Comparison of ENCODE assay signal across 24 cellular contexts in the genomic region with DNA sequence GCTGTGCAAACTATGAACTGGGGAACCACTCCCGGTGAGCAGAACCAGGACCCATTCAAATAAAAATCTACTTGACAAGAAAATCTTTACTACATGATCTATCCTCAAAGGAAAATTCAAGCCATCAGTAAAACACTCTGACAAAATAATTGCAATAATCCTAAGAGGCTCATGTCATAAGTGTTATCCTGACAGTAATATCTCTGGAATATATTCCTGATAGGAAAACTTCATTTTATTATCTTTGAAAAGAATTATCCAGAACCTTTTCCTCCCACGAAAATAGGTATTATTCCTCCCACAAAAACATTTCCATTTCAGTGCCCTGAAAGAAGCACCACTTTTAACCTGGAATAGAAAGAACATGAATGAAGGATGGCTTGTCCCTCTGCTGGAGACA.
"Had no signal": no experiment of that assay in that cellular context is flagged by ENCODE, and none has a peak within 500 bp of the region (broad histone marks: within the 10 kb centered on the region; RNA-seq: fewer than 3 reads in every experiment).

No MANE protein-coding gene starts in this region.

- H3K9me3 ChIP-seq: neutrophil, pancreas, prostate gland, right lobe of liver, thoracic aorta, thyroid gland, tibial nerve, upper lobe of left lung, vagina had no signal

- H3K27ac ChIP-seq: neutrophil, pancreas, prostate gland, right lobe of liver, sigmoid colon, stomach, thoracic aorta, thyroid gland, tibial nerve, upper lobe of left lung, vagina had no signal

- DNase-seq: naive B cell; natural killer cell; nucleus accumbens; pancreas; right cardiac atrium; right lobe of liver; sigmoid colon; small intestine; stimulated activated CD4-positive, alpha-beta T cell treated with anti-CD3 and anti-CD28 coated beads, Interleukin-15, amount 100 ng/mL, for 24 hours; stimulated activated CD4-positive, alpha-beta T cell treated with anti-CD3 and anti-CD28 coated beads, Interleukin-2, amount 100 ng/mL, for 24 hours; stimulated activated CD4-positive, alpha-beta T cell treated with anti-CD3 and anti-CD28 coated beads, Interleukin-2, amount 100 ng/mL, for 48 hours; stimulated activated CD4-positive, alpha-beta T cell treated with anti-CD3 and anti-CD28 coated beads, Interleukin-4, amount 100 ng/mL, for 24 hours; stimulated activated naive B cell treated with anti-CD40 and anti-IgM and Interleukin-4, amounts not matched to agents 10 μg/mL and 1 μg/mL and 100 μg/mL, for 72 hours; stimulated activated naive CD4-positive, alpha-beta T cell treated with Interleukin-2 at 50 U/mL for 16 hours; stomach; thyroid gland; trophoblast cell; upper lobe of left lung had no signal

- H3K36me3 ChIP-seq: neutrophil, pancreas, prostate gland, right lobe of liver, sigmoid colon, stomach, thoracic aorta, thyroid gland, tibial nerve, upper lobe of left lung, vagina had no signal

- ATAC-seq: natural killer cell; pancreas; right cardiac atrium; right lobe of liver; stimulated activated effector memory CD8-positive, alpha-beta T cell treated with anti-CD3 and anti-CD28 coated beads, Interleukin-12 subunit alpha, Interleukin-12 subunit beta, amount 100 ng/mL, for 72 hours; stimulated activated naive B cell treated with anti-CD40 and anti-IgM and Interleukin-4, amounts not matched to agents 10 μg/mL and 1 μg/mL and 100 μg/mL, for 72 hours had no signal

- H3K4me3 ChIP-seq: pancreas, prostate gland, right lobe of liver, sigmoid colon, stomach, thoracic aorta, thyroid gland, tibial nerve, upper lobe of left lung, vagina had no signal

- H3K4me1 ChIP-seq: pancreas, prostate gland, right lobe of liver, sigmoid colon, stomach, thyroid gland, tibial nerve, upper lobe of left lung, vagina had no signal

- H3K27me3 ChIP-seq: neutrophil, pancreas, right lobe of liver, sigmoid colon, stomach, thyroid gland, tibial nerve, upper lobe of left lung, vagina had no signal
